In genomic region chr2:172046866-172047265, GRCh38 we compare ENCODE assay signal across 3 cellular contexts.
TF ChIP-seq lines count a peak whose summit lies in the region.

No MANE protein-coding gene starts in this region.

TF ChIP-seq in HEK293T, 16 proteins besides CTCF, POLR2A, EP300 and RAD21:
- TF ChIP-seq PKNOX1 (IDR thresholded peaks at IDR 0.05) (peak; percentile 85), FOXK2 (IDR thresholded peaks at IDR 0.05) (no peak)

TF ChIP-seq in K562, 482 proteins besides CTCF, POLR2A, EP300 and RAD21:
- peak in 1 of 2 experiments; percentile 53; a peak in 1 of 4 replicates for TF ChIP-seq KDM1A (IDR thresholded peaks at IDR 0.05)
- TF ChIP-seq, protein P1, sequence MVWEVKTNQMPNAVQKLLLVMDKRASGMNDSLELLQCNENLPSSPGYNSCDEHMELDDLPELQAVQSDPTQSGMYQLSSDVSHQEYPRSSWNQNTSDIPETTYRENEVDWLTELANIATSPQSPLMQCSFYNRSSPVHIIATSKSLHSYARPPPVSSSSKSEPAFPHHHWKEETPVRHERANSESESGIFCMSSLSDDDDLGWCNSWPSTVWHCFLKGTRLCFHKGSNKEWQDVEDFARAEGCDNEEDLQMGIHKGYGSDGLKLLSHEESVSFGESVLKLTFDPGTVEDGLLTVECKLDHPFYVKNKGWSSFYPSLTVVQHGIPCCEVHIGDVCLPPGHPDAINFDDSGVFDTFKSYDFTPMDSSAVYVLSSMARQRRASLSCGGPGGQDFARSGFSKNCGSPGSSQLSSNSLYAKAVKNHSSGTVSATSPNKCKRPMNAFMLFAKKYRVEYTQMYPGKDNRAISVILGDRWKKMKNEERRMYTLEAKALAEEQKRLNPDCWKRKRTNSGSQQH (CRISPR knock-in tag; IDR thresholded peaks at IDR 0.05) = peak; percentile 11; the same call in 1 of the 2 replicates
- TF ChIP-seq ZNF507 (tag; conservative IDR thresholded peaks at IDR 0.05) = no peak
- no peak for TF ChIP-seq ZNF212 (CRISPR knock-in tag; IDR thresholded peaks at IDR 0.05)
- peak; percentile 65; the same call in 1 of the 2 replicates for TF ChIP-seq THRB (CRISPR knock-in tag; conservative IDR thresholded peaks at IDR 0.05)
- no peak for TF ChIP-seq NCOA1 (IDR thresholded peaks at IDR 0.05; ENCODE audit: low read depth)
- TF ChIP-seq PKNOX1 (IDR thresholded peaks at IDR 0.05) = peak; percentile 81
- no peak for TF ChIP-seq ZBTB7A (IDR thresholded peaks at IDR 0.05; ENCODE audit: borderline replicate concordance, control insufficient read depth, low read depth, low read length)
- peak; percentile 64 for TF ChIP-seq MEIS2 (IDR thresholded peaks at IDR 0.05; ENCODE audit: partially characterized antibody)
- no peak for TF ChIP-seq FOSL1 (tag; conservative IDR thresholded peaks at IDR 0.05)
- no peak for TF ChIP-seq AFF4 (CRISPR knock-in tag; IDR thresholded peaks at IDR 0.05)
- no peak for TF ChIP-seq MCM2 (IDR thresholded peaks at IDR 0.05; ENCODE audit: low read depth)
- TF ChIP-seq RFX1 (IDR thresholded peaks at IDR 0.05) = peak; percentile 90
- TF ChIP-seq ZNF584 (CRISPR knock-in tag; IDR thresholded peaks at IDR 0.05; ENCODE audit: low read depth) = no peak
- 0 out of 2 replicates have a peak, but pooled peaks have one; percentile 6 for TF ChIP-seq SMAD4 (CRISPR knock-in tag; conservative IDR thresholded peaks at IDR 0.05)
- peak; percentile 24 for TF ChIP-seq ZBTB8A (IDR thresholded peaks at IDR 0.05; ENCODE audit: partially characterized antibody)

TF ChIP-seq in neural cell, 6 proteins besides CTCF, POLR2A, EP300 and RAD21:
- TF ChIP-seq TAF1 (IDR thresholded peaks at IDR 0.05; ENCODE audit: low read depth) (no peak), POLR2AphosphoS5 (IDR thresholded peaks at IDR 0.05) (peak; percentile 65)
